Comparison of ENCODE assay signal across 16 cellular contexts in the genomic region with DNA sequence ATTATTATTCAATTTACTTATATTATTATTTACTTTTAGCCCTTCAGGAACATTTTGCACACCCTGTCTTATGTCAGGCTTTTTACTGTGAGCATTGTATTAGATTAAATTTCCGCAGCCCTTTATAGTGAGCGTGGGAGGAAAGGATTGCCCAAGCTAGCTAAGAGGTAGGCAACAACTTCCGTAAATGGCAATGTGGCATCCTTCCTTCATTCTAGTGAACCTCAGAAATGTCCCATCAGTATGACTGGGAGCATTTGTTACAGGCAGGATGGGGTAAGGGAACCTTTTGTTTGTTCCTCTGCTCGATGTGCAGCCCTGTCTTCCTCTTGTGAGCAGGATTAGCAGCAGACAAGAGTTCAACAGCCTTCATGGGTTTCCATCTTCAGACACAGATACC. TPM values are rescaled to one million over a fixed set of nuclear protein-coding genes. Genes with fewer than 3 reads are reported as not detected.
A peak's percentile ranks its signal among the peaks of the same experiment; 100 is the strongest.
DNase-seq lines count a peak whose midpoint lies in the region; ATAC-seq and TF ChIP-seq lines count a peak whose summit lies in the region.
"Had no signal": no experiment of that assay in that cellular context is flagged by ENCODE, and none has a peak within 500 bp of the region (broad histone marks: within the 10 kb centered on the region; RNA-seq: fewer than 3 reads in every experiment).

No MANE protein-coding gene starts in this region.

- H3K4me3 Mint-ChIP-seq in activated CD4-positive, alpha-beta T cell treated with anti-CD3 and anti-CD28 coated beads, Interleukin-2, amount 10 ng/mL, durations not matched to agents 24 days and 14 days, result peak overlapping the region; percentile 50
- H3K4me3 Mint-ChIP-seq in activated B cell treated with CpG ODN at 0.5 μM for 24 hours (peak overlapping the region; percentile 53), mesothelial cell of epicardium (no peak overlapping the region)

- no peak for ATAC-seq in activated B cell treated with CpG ODN at 0.5 μM for 24 hours (ENCODE audit: low read depth)
- ATAC-seq in esophagus mucosa, result no peak
- ATAC-seq in HG03159 (IDR thresholded peaks at IDR 0.05; ENCODE audit: unreplicated experiment), result no peak
- ATAC-seq: A549 had no signal

- H3K4me1 ChIP-seq in neutrophil (ENCODE audit: control insufficient read depth in 1 of 2, insufficient read depth in 1 of 2, low read depth in 1 of 2, low read length in 1 of 2), result peaks cover 66 to 85% of the 10 kb centered on the region in 2 experiments

- POLR2A ChIA-PET in activated B cell treated with CpG ODN at 0.5 μM for 24 hours (lab: Charles Lee), result interaction anchor here (1.1 to 16.1 kb wide), 6 partner anchors 9 to 1013 kb away, joined by 3 to 228 read pairs (median 8); a partner anchor contains a TSS

- TF ChIP-seq CTCF in activated B cell treated with CpG ODN at 0.5 μM for 24 hours (IDR thresholded peaks at IDR 0.05) (no peak), neutrophil (IDR thresholded peaks at IDR 0.05) (no peak), mesothelial cell of epicardium (IDR thresholded peaks at IDR 0.05; ENCODE audit: unreplicated experiment) (no peak)

- H3K4me3 ChIP-seq in neutrophil (ENCODE audit: low read depth in 1 of 2, low read length in 1 of 2), result no peak overlapping the region
- H3K4me3 ChIP-seq: A549, cardiac muscle cell, heart right ventricle had no signal

- peaks cover 19% of the 10 kb centered on the region for H3K9me3 Mint-ChIP-seq in activated CD4-positive, alpha-beta T cell treated with anti-CD3 and anti-CD28 coated beads, Interleukin-2, amount 10 ng/mL, durations not matched to agents 24 days and 14 days
- no peaks in the 10 kb centered on the region for H3K9me3 Mint-ChIP-seq in activated B cell treated with CpG ODN at 0.5 μM for 24 hours
- peaks cover 7% of the 10 kb centered on the region for H3K9me3 Mint-ChIP-seq in mesothelial cell of epicardium

- peaks cover 76% of the 10 kb centered on the region for H3K4me1 Mint-ChIP-seq in activated CD4-positive, alpha-beta T cell treated with anti-CD3 and anti-CD28 coated beads, Interleukin-2, amount 10 ng/mL, durations not matched to agents 24 days and 14 days
- H3K4me1 Mint-ChIP-seq in activated B cell treated with CpG ODN at 0.5 μM for 24 hours, result peaks cover 98% of the 10 kb centered on the region
- peaks cover 8% of the 10 kb centered on the region for H3K4me1 Mint-ChIP-seq in mesothelial cell of epicardium

- H3K27ac ChIP-seq in neutrophil, result peak overlapping the region; percentile 69
- H3K27ac ChIP-seq: cardiac muscle cell, RWPE1, VCaP had no signal

- CTCF ChIA-PET in activated B cell treated with CpG ODN at 0.5 μM for 24 hours (lab: Charles Lee), result interaction anchor here (1.0 to 10.7 kb wide), 3 partner anchors 9 to 35 kb away, joined by 3 to 164 read pairs (median 4); no protein-coding TSS in a partner anchor

- peak overlapping the region; percentile 89 for H3K27ac Mint-ChIP-seq in activated CD4-positive, alpha-beta T cell treated with anti-CD3 and anti-CD28 coated beads, Interleukin-2, amount 10 ng/mL, durations not matched to agents 24 days and 14 days
- H3K27ac Mint-ChIP-seq in activated B cell treated with CpG ODN at 0.5 μM for 24 hours (peak overlapping the region; percentile 96), mesothelial cell of epicardium (no peak overlapping the region)

- intact Hi-C loops in activated CD4-positive, alpha-beta T cell treated with anti-CD3 and anti-CD28 coated beads, Interleukin-2, amount 10 ng/mL, durations not matched to agents 24 days and 14 days (cut with micrococcal nuclease), result loop anchor here (2.0 to 10.0 kb wide), 5 partner anchors 16 to 1222 kb away; no protein-coding TSS in a partner anchor
- intact Hi-C loops in activated B cell treated with CpG ODN at 0.5 μM for 24 hours (cut with micrococcal nuclease), result loop anchor here (10.0 kb wide), 2 partner anchors 1058 to 1278 kb away; a partner anchor contains a TSS

- no peaks in the 10 kb centered on the region for H3K27me3 ChIP-seq in neutrophil
- H3K27me3 ChIP-seq: cardiac muscle cell, heart right ventricle had no signal

- H3K9me3 ChIP-seq in neutrophil, result no peaks in the 10 kb centered on the region

- DNase-seq in activated CD4-positive, alpha-beta T cell treated with anti-CD3 and anti-CD28 coated beads, Interleukin-2, amount 10 ng/mL, durations not matched to agents 24 days and 14 days, result no peak
- DNase-seq in activated CD4-positive, alpha-beta T cell treated with anti-CD3 and anti-CD28 coated beads for 48 hours, result no peak
- DNase-seq in Kasumi-1 (lab: John Stamatoyannopoulos, UW), result peak; percentile 87 to 91
- no peak for DNase-seq in activated B cell treated with CpG ODN at 0.5 μM for 24 hours
- DNase-seq in mesothelial cell of epicardium (ENCODE audit: low spot score in 2 of 2, unreplicated experiment in 2 of 2), result no peak
- DNase-seq: activated gamma-delta T cell treated with Interleukin-2 at 50 U/mL for 16 hours, DMS53, heart right ventricle had no signal

- H3K36me3 Mint-ChIP-seq in activated CD4-positive, alpha-beta T cell treated with anti-CD3 and anti-CD28 coated beads, Interleukin-2, amount 10 ng/mL, durations not matched to agents 24 days and 14 days (ENCODE audit: low read depth), result peaks cover 23% of the 10 kb centered on the region
- H3K36me3 Mint-ChIP-seq in activated B cell treated with CpG ODN at 0.5 μM for 24 hours (ENCODE audit: low read depth) (peaks cover 2% of the 10 kb centered on the region), mesothelial cell of epicardium (no peaks in the 10 kb centered on the region)

- no peaks in the 10 kb centered on the region for H3K27me3 Mint-ChIP-seq in activated CD4-positive, alpha-beta T cell treated with anti-CD3 and anti-CD28 coated beads, Interleukin-2, amount 10 ng/mL, durations not matched to agents 24 days and 14 days
- H3K27me3 Mint-ChIP-seq in activated B cell treated with CpG ODN at 0.5 μM for 24 hours (no peaks in the 10 kb centered on the region), mesothelial cell of epicardium (ENCODE audit: low read depth) (no peaks in the 10 kb centered on the region)

- no peaks in the 10 kb centered on the region for H3K36me3 ChIP-seq in neutrophil
- H3K36me3 ChIP-seq: cardiac muscle cell, heart right ventricle had no signal

RNA-seq across cellular contexts. Expression of a gene that starts 6.2 kb away (rescaled TPM):
- 0.26 and 0.47 TPM in 2 replicates for total RNA-seq in activated CD4-positive, alpha-beta T cell treated with anti-CD3 and anti-CD28 coated beads, Interleukin-2, amount 10 ng/mL, durations not matched to agents 24 days and 14 days
- 32.6 and 35.7 TPM in 2 replicates for total RNA-seq in activated B cell treated with CpG ODN at 0.5 μM for 24 hours
- total RNA-seq in esophagus mucosa, result 0.24 TPM
- total RNA-seq in mesothelial cell of epicardium, result not detected in 3 replicates
- total RNA-seq: cardiac muscle cell, osteoblast had no signal

Comparison
In these comparisons a context has a peak if more than half of its experiments do, and no peak if none do; other contexts are left out.
1. DNase-seq: peak in Kasumi-1 (2 of 2); none in activated CD4-positive, alpha-beta T cell treated with anti-CD3 and anti-CD28 coated beads, Interleukin-2, amount 10 ng/mL, durations not matched to agents 24 days and 14 days (single experiment), activated CD4-positive, alpha-beta T cell treated with anti-CD3 and anti-CD28 coated beads for 48 hours (single experiment), activated B cell treated with CpG ODN at 0.5 μM for 24 hours (single experiment) and mesothelial cell of epicardium (0 of 2).
2. RNA of a gene that starts 6.2 kb away (total RNA-seq): 32.6 to 35.7 TPM in activated B cell treated with CpG ODN at 0.5 μM for 24 hours; 0.26 to 0.47 TPM in activated CD4-positive, alpha-beta T cell treated with anti-CD3 and anti-CD28 coated beads, Interleukin-2, amount 10 ng/mL, durations not matched to agents 24 days and 14 days, 0.24 TPM in esophagus mucosa (single experiment) and not detected in mesothelial cell of epicardium; every median in the first group is over 10 times any median in the second.